ENCODE assay signal across 8 cellular contexts in the genomic region with DNA sequence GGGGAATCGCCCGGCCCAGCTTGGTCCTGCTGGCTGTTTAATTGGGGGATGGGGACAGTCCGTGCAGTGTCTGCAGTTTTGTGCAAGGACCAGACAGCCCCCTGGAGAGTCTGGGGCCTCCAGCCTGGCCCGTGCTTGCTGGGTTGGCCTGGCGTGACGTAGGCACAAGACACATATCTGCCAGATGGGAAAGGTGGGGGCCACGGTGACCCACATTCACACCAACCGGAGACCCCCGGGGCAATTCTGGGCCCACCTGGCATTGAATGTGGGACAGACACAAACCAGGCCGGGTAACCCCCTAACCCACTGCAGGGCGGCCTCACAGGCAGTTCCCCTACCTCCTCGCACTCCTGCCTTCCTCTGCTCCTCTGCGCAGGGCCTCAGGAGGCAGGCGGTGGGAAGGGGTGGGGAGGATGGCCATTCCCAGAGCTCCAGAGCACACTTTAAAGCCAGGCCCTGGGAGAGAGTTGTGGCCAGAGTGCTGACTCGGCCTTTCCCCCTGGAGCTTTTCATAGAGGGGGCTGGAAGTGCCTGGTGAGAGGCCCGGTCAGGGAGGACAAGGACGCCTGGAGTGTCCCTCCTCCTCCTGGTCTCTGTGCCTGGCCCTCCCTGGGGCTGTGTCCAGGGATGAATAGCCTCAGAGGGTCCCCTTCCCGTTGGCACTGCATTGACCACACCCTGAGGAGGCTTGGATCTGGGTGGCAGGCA. TPM values are rescaled to one million over a fixed set of nuclear protein-coding genes. Genes with fewer than 3 reads are reported as not detected.
A peak's percentile ranks its signal among the peaks of the same experiment; 100 is the strongest.
DNase-seq lines count a peak whose midpoint lies in the region; ATAC-seq and TF ChIP-seq lines count a peak whose summit lies in the region.

No MANE protein-coding gene starts in this region.

- H3K27me3 Mint-ChIP-seq in T-cell, result peaks cover 6 to 34% of the 10 kb centered on the region in 2 donors

- CTCF ChIA-PET in T-cell (lab: Charles Lee), result interaction anchor here in 1 of 2 donors (0.6 kb wide), 1 partner anchor 8 kb away, joined by 3 read pairs; no protein-coding TSS in a partner anchor

- DNase-seq in ELF-1 (ENCODE audit: low read depth, low spot score) (peak; percentile 81), T-cell (no peak), foreskin fibroblast (peak in 1 of 2 donors; percentile 67), retinal pigment epithelial cell (ENCODE audit: low read depth) (no peak), NAMALWA (ENCODE audit: low spot score) (no peak), NCI-H1694 treated with DMSO at 0.1 percent for 48 hours (lab: John Stamatoyannopoulos, UW) (no peak)
- no peak for DNase-seq in activated effector memory CD4-positive, alpha-beta T cell treated with Interleukin-2 at 50 U/mL for 16 hours

- peak overlapping the region; percentile 80 to 89 (median 83) for H3K4me3 Mint-ChIP-seq in T-cell

- POLR2A ChIA-PET in T-cell (lab: Charles Lee), result no interaction called here

- H3K27ac Mint-ChIP-seq in T-cell, result no peak overlapping the region

- TF ChIP-seq CTCF in foreskin fibroblast (IDR thresholded peaks at IDR 0.05; ENCODE audit: low read depth, low read length), result no peak
- no peak for TF ChIP-seq CTCF in retinal pigment epithelial cell (conservative IDR thresholded peaks at IDR 0.05; ENCODE audit: low read depth, low read length)

- peaks cover 6 to 18% (median 16%) of the 10 kb centered on the region in 3 donors for H3K4me1 Mint-ChIP-seq in T-cell

- ATAC-seq in T-cell (replicated peaks in 1 of 4) (no peak), GM18511 (IDR thresholded peaks at IDR 0.05; ENCODE audit: unreplicated experiment) (no peak)

- peak overlapping the region; percentile 79 to 91 for H3K4me3 ChIP-seq in foreskin fibroblast (ENCODE audit: low read depth in 1 of 2, low read length in 2 of 2)
- H3K4me3 ChIP-seq in retinal pigment epithelial cell (ENCODE audit: low read length), result peak overlapping the region; percentile 48

- H3K36me3 Mint-ChIP-seq in T-cell, result no peaks in the 10 kb centered on the region

- H3K9me3 Mint-ChIP-seq in T-cell, result no peaks in the 10 kb centered on the region

RNA-seq across cellular contexts. Expression of gene MRC2, which starts 1.5 kb away (rescaled TPM):
- 1 to 10 TPM; 4.0 to 7.6 (median 5.2) TPM for total RNA-seq in T-cell
